ENCODE assay signal across 8 cellular contexts in the genomic region with DNA sequence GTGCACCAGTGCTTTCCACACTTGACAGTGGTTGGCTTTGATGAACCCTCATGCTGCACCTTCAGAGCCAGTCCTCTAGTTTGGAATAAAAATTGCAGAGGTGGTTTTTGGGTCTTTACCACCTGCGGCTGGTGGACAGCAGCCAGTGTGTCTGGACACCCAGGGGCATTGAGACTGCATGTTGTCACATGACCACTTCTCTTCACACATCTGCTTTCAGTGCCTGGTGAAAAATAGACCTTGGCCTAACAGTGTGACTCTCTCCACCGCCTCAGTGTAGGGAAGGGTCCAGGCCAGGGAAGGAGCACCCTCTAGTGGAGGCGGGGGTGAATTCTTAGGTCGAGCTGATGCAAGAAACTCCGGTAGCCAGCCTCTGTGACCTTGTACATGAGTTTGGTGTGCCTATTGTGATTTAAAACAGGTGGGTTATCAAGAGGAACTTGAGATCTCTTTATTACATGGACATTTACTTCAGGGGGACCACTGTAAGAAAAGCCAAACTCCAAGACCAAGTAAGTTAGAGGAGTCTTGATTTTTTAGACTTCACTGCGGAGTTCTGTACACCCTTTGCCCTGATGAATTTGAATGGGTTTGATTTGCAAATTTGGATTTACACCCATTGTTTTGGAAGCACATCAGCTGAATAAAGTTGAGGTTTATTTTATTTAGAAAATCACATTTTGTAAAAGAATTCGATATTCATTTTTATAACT. TPM values are rescaled to one million over a fixed set of nuclear protein-coding genes. Genes with fewer than 3 reads are reported as not detected.
A peak's percentile ranks its signal among the peaks of the same experiment; 100 is the strongest.
DNase-seq lines count a peak whose midpoint lies in the region; ATAC-seq and TF ChIP-seq lines count a peak whose summit lies in the region.

No MANE protein-coding gene starts in this region.

- no peaks in the 10 kb centered on the region for H3K27me3 Mint-ChIP-seq in T-cell
- H3K27me3 Mint-ChIP-seq in activated naive CD8-positive, alpha-beta T cell treated with anti-CD3 and anti-CD28 coated beads, Interleukin-2, amount 50 U/mL, for 24 hours, result no peaks in the 10 kb centered on the region

- peaks cover 35% of the 10 kb centered on the region for H3K4me1 ChIP-seq in left ventricle myocardium inferior

- POLR2A ChIA-PET in T-cell (lab: Charles Lee), result no interaction called here

- peaks cover 16 to 30% (median 27%) of the 10 kb centered on the region in 3 donors for H3K4me1 Mint-ChIP-seq in T-cell
- peaks cover 16% of the 10 kb centered on the region for H3K4me1 Mint-ChIP-seq in activated naive CD8-positive, alpha-beta T cell treated with anti-CD3 and anti-CD28 coated beads, Interleukin-2, amount 50 U/mL, for 24 hours

- H3K9me3 ChIP-seq in left ventricle myocardium inferior (replicated peaks), result no peaks in the 10 kb centered on the region

- ATAC-seq in GM21529 (IDR thresholded peaks at IDR 0.05; ENCODE audit: unreplicated experiment) (peak; percentile 59), T-cell (replicated peaks in 1 of 4) (peak; percentile 73 to 86 (median 78)), sciatic nerve (peak; percentile 82), HG02571 (IDR thresholded peaks at IDR 0.05; ENCODE audit: unreplicated experiment) (no peak)
- peak; percentile 82 for ATAC-seq in activated naive CD8-positive, alpha-beta T cell treated with anti-CD3 and anti-CD28 coated beads, Interleukin-2, amount 50 U/mL, for 24 hours

- peaks cover 37% of the 10 kb centered on the region for H3K36me3 Mint-ChIP-seq in T-cell
- H3K36me3 Mint-ChIP-seq in activated naive CD8-positive, alpha-beta T cell treated with anti-CD3 and anti-CD28 coated beads, Interleukin-2, amount 50 U/mL, for 24 hours (ENCODE audit: low read depth), result peaks cover 30% of the 10 kb centered on the region

- peaks cover 46% of the 10 kb centered on the region for H3K36me3 ChIP-seq in left ventricle myocardium inferior

- no peaks in the 10 kb centered on the region for H3K27me3 ChIP-seq in left ventricle myocardium inferior (ENCODE audit: low read depth)

- no peak overlapping the region for H3K4me3 ChIP-seq in left ventricle myocardium inferior

- no peak overlapping the region for H3K4me3 Mint-ChIP-seq in T-cell
- no peak overlapping the region for H3K4me3 Mint-ChIP-seq in activated naive CD8-positive, alpha-beta T cell treated with anti-CD3 and anti-CD28 coated beads, Interleukin-2, amount 50 U/mL, for 24 hours

- intact Hi-C loops in left ventricle myocardium inferior (cut with micrococcal nuclease), result no loop called here
- intact Hi-C loops in sciatic nerve (cut with DNase I), result no loop called here

- TF ChIP-seq CTCF in C4-2B (conservative IDR thresholded peaks at IDR 0.05) (peak; percentile 97), left ventricle myocardium inferior (IDR thresholded peaks at IDR 0.05; ENCODE audit: borderline replicate concordance) (peak; percentile 90)

- DNase-seq in NCI-H1436 (lab: John Stamatoyannopoulos, UW) (peak; percentile 59), T-cell (peak; percentile 24 to 71 (median 53)), left ventricle myocardium inferior (peak; percentile 71), sciatic nerve (ENCODE audit: low spot score) (peak; percentile 77)
- DNase-seq in activated naive CD8-positive, alpha-beta T cell treated with anti-CD3 and anti-CD28 coated beads, Interleukin-2, amount 50 U/mL, for 24 hours, result peak; percentile 72

- H3K9me3 Mint-ChIP-seq in T-cell, result no peaks in the 10 kb centered on the region
- no peaks in the 10 kb centered on the region for H3K9me3 Mint-ChIP-seq in activated naive CD8-positive, alpha-beta T cell treated with anti-CD3 and anti-CD28 coated beads, Interleukin-2, amount 50 U/mL, for 24 hours

- H3K27ac ChIP-seq in C4-2B, result no peak overlapping the region
- no peak overlapping the region for H3K27ac ChIP-seq in left ventricle myocardium inferior (replicated peaks)

- CTCF ChIA-PET in T-cell (lab: Charles Lee), result interaction anchor here (0.6 to 2.4 kb wide), 4 partner anchors 99 to 675 kb away, joined by 3 to 6 read pairs (median 3); no protein-coding TSS in a partner anchor

- H3K27ac Mint-ChIP-seq in T-cell, result peak overlapping the region in 1 of 2 donors; percentile 4
- peak overlapping the region; percentile 6 for H3K27ac Mint-ChIP-seq in activated naive CD8-positive, alpha-beta T cell treated with anti-CD3 and anti-CD28 coated beads, Interleukin-2, amount 50 U/mL, for 24 hours

RNA-seq across cellular contexts. Expression of gene GOSR2, which starts 17.9 kb away (rescaled TPM):
- total RNA-seq in T-cell (10 to 100 TPM; 60.3 to 80.2 (median 74.1) TPM), left ventricle myocardium inferior (41.9 TPM), sciatic nerve (50.1 TPM)

RNA-seq across cellular contexts. Expression of gene RPRML, which starts 38.2 kb away (rescaled TPM):
- total RNA-seq in T-cell (not detected), left ventricle myocardium inferior (not detected), sciatic nerve (not detected)
